In genomic region chr6:87071683-87072082, GRCh38 we compare ENCODE assay signal across 1 cellular context.
TF ChIP-seq lines count a peak whose summit lies in the region.

No MANE protein-coding gene starts in this region.

TF ChIP-seq in K562, 482 proteins besides CTCF, POLR2A, EP300 and RAD21:
- no peak for TF ChIP-seq ZNF133 (CRISPR knock-in tag; IDR thresholded peaks at IDR 0.05)
- no peak for TF ChIP-seq SNRNP70 (optimal IDR thresholded peaks at IDR 0.05; ENCODE audit: low read depth, low read length)
- TF ChIP-seq ZNF436 (CRISPR knock-in tag; IDR thresholded peaks at IDR 0.05): no peak
- TF ChIP-seq NFIC (IDR thresholded peaks at IDR 0.05): no peak
- no peak for TF ChIP-seq ZNF3 (CRISPR knock-in tag; IDR thresholded peaks at IDR 0.05)
- TF ChIP-seq ZNF395 (CRISPR knock-in tag; IDR thresholded peaks at IDR 0.05): no peak
- TF ChIP-seq ILF3 (IDR thresholded peaks at IDR 0.05; ENCODE audit: borderline replicate concordance): no peak
- no peak for TF ChIP-seq FOXP4 (CRISPR knock-in tag; IDR thresholded peaks at IDR 0.05; ENCODE audit: borderline replicate concordance)
- TF ChIP-seq NFYB (IDR thresholded peaks at IDR 0.05; ENCODE audit: extremely low read depth, insufficient read length): no peak
